8 cellular contexts compared by ENCODE assay signal in genomic region chr4:154982187-154983047, GRCh38.
DNase-seq lines count a peak whose midpoint lies in the region; ATAC-seq and TF ChIP-seq lines count a peak whose summit lies in the region.

No MANE protein-coding gene starts in this region.

- H3K27ac ChIP-seq in osteoblast (ENCODE audit: low read depth, low read length): no peak overlapping the region

- H3K27ac Mint-ChIP-seq in activated CD8-positive, alpha-beta T cell treated with anti-CD3 and anti-CD28 coated beads, Interleukin-2, amount 10 ng/mL, durations not matched to agents 7 days and 5 days: no peak overlapping the region

- peak; percentile 55 for TF ChIP-seq CTCF in foreskin fibroblast (IDR thresholded peaks at IDR 0.05; ENCODE audit: low read depth, low read length)
- TF ChIP-seq CTCF in osteoblast (IDR thresholded peaks at IDR 0.05; ENCODE audit: extremely low read depth, low read depth, low read length): peak; percentile 86

- no peaks in the 10 kb centered on the region for H3K27me3 ChIP-seq in osteoblast (ENCODE audit: insufficient read depth, low read length)

- no peaks in the 10 kb centered on the region for H3K36me3 ChIP-seq in osteoblast (ENCODE audit: insufficient read depth, low read length)

- H3K36me3 Mint-ChIP-seq in activated CD8-positive, alpha-beta T cell treated with anti-CD3 and anti-CD28 coated beads, Interleukin-2, amount 10 ng/mL, durations not matched to agents 7 days and 5 days (ENCODE audit: low read depth): no peaks in the 10 kb centered on the region

- H2AFZ ChIP-seq in osteoblast (ENCODE audit: low read length): peak overlapping the region; percentile 61

- no peaks in the 10 kb centered on the region for H4K20me1 ChIP-seq in osteoblast (ENCODE audit: insufficient read depth, low read length)

- no peaks in the 10 kb centered on the region for H3K4me1 Mint-ChIP-seq in activated CD8-positive, alpha-beta T cell treated with anti-CD3 and anti-CD28 coated beads, Interleukin-2, amount 10 ng/mL, durations not matched to agents 7 days and 5 days (ENCODE audit: low read depth)

- peak; percentile 23 for DNase-seq in SIG-M5 treated with dmso at 0.1 percent for 504 hours (lab: John Stamatoyannopoulos, UW; ENCODE audit: unreplicated experiment)
- no peak for DNase-seq in SIG-M5 (lab: John Stamatoyannopoulos, UW)
- peak; percentile 0 for DNase-seq in NCI-H2107 (lab: John Stamatoyannopoulos, UW)
- DNase-seq in activated CD8-positive, alpha-beta T cell treated with anti-CD3 and anti-CD28 coated beads, Interleukin-2, amount 10 ng/mL, durations not matched to agents 7 days and 5 days: peak; percentile 53
- peak; percentile 4 to 54 for DNase-seq in foreskin fibroblast
- peak; percentile 84 for DNase-seq in osteoblast (ENCODE audit: insufficient read length, low spot score, missing footprints)
- DNase-seq in NCI-H1436 treated with DMSO at 0.1 percent for 48 hours (lab: John Stamatoyannopoulos, UW): no peak

- POLR2A ChIA-PET in activated CD8-positive, alpha-beta T cell treated with anti-CD3 and anti-CD28 coated beads, Interleukin-2, amount 10 ng/mL, durations not matched to agents 7 days and 5 days (lab: Charles Lee): no interaction called here

- no peaks in the 10 kb centered on the region for H3K79me2 ChIP-seq in osteoblast (ENCODE audit: insufficient read depth, low read length)

- H3K4me1 ChIP-seq in osteoblast (ENCODE audit: insufficient read depth, low read length): peaks cover 2% of the 10 kb centered on the region

- ATAC-seq in HG02678 (IDR thresholded peaks at IDR 0.05; ENCODE audit: unreplicated experiment): peak; percentile 70
- ATAC-seq in activated CD8-positive, alpha-beta T cell treated with anti-CD3 and anti-CD28 coated beads, Interleukin-2, amount 10 ng/mL, durations not matched to agents 7 days and 5 days: no peak

- CTCF ChIA-PET in activated CD8-positive, alpha-beta T cell treated with anti-CD3 and anti-CD28 coated beads, Interleukin-2, amount 10 ng/mL, durations not matched to agents 7 days and 5 days (lab: Charles Lee): interaction anchor here (0.6 to 1.1 kb wide), 2 partner anchors 11 to 392 kb away, joined by 3 to 5 read pairs; no protein-coding TSS in a partner anchor

- no peak overlapping the region for H3K4me3 Mint-ChIP-seq in activated CD8-positive, alpha-beta T cell treated with anti-CD3 and anti-CD28 coated beads, Interleukin-2, amount 10 ng/mL, durations not matched to agents 7 days and 5 days

- H3K27me3 Mint-ChIP-seq in activated CD8-positive, alpha-beta T cell treated with anti-CD3 and anti-CD28 coated beads, Interleukin-2, amount 10 ng/mL, durations not matched to agents 7 days and 5 days (ENCODE audit: low read depth): no peaks in the 10 kb centered on the region

- H3K9me3 ChIP-seq in osteoblast (ENCODE audit: low read depth, low read length): no peaks in the 10 kb centered on the region

- no peaks in the 10 kb centered on the region for H3K9me3 Mint-ChIP-seq in activated CD8-positive, alpha-beta T cell treated with anti-CD3 and anti-CD28 coated beads, Interleukin-2, amount 10 ng/mL, durations not matched to agents 7 days and 5 days (ENCODE audit: insufficient read depth)

- peak overlapping the region; percentile 45 for H3K4me2 ChIP-seq in osteoblast (ENCODE audit: insufficient read depth, low read length)

- H3K4me3 ChIP-seq in foreskin fibroblast (ENCODE audit: low read depth in 1 of 2, low read length in 2 of 2) (no peak overlapping the region), osteoblast (ENCODE audit: insufficient read depth, low read length) (no peak overlapping the region)

Comparison
In these comparisons a context has a peak if more than half of its experiments do, and no peak if none do; other contexts are left out.
1. DNase-seq: peak in SIG-M5 treated with dmso at 0.1 percent for 504 hours (single experiment), NCI-H2107 (single experiment), activated CD8-positive, alpha-beta T cell treated with anti-CD3 and anti-CD28 coated beads, Interleukin-2, amount 10 ng/mL, durations not matched to agents 7 days and 5 days (single experiment), foreskin fibroblast (2 of 2) and osteoblast (single experiment); none in SIG-M5 (single experiment) and NCI-H1436 treated with DMSO at 0.1 percent for 48 hours (single experiment).